ENCODE assay signal across 7 cellular contexts in genomic region chr12:66107451-66107915, GRCh38. TPM values are rescaled to one million over a fixed set of nuclear protein-coding genes. Genes with fewer than 3 reads are reported as not detected.
DNase-seq lines count a peak whose midpoint lies in the region; ATAC-seq and TF ChIP-seq lines count a peak whose summit lies in the region.

No MANE protein-coding gene starts in this region.

- no peak overlapping the region for H2AFZ ChIP-seq in OCI-LY1 (ENCODE audit: low read length)

- H3K4me1 ChIP-seq in OCI-LY1 (ENCODE audit: insufficient read depth, low read length, severe bottlenecking) (no peaks in the 10 kb centered on the region), foreskin keratinocyte (no peaks in the 10 kb centered on the region)

- H3K36me3 Mint-ChIP-seq in activated T-cell treated with anti-CD3 and anti-CD28 coated beads, Interleukin-2, amount 50 U/mL, for 24 hours (ENCODE audit: low read depth) = no peaks in the 10 kb centered on the region

- DNase-seq in GM12864 (ENCODE audit: low read depth) (peak; percentile 65), H4 (ENCODE audit: low spot score) (peak; percentile 88), KG1 (lab: John Stamatoyannopoulos, UW) (peak; percentile 83), foreskin keratinocyte (peak; percentile 76 to 91), omental fat pad (ENCODE audit: low spot score) (peak; percentile 36)
- DNase-seq in activated T-cell treated with anti-CD3 and anti-CD28 coated beads, Interleukin-2, amount 50 U/mL, for 24 hours = peak; percentile 37

- H3K27ac ChIP-seq in OCI-LY1 (ENCODE audit: low read depth, low read length, poor library complexity, severe bottlenecking) = no peak overlapping the region
- H3K27ac ChIP-seq in foreskin keratinocyte = no peak overlapping the region

- H3K9ac ChIP-seq in OCI-LY1 (ENCODE audit: low read length) = no peak overlapping the region

- no peaks in the 10 kb centered on the region for H3K36me3 ChIP-seq in OCI-LY1 (ENCODE audit: insufficient read depth, low read length)

- H3K4me1 Mint-ChIP-seq in activated T-cell treated with anti-CD3 and anti-CD28 coated beads, Interleukin-2, amount 50 U/mL, for 24 hours (ENCODE audit: low read depth) = peaks cover 2% of the 10 kb centered on the region

- no peak overlapping the region for H3K4me3 Mint-ChIP-seq in activated T-cell treated with anti-CD3 and anti-CD28 coated beads, Interleukin-2, amount 50 U/mL, for 24 hours

- H3K4me3 ChIP-seq in GM12864 (ENCODE audit: low read depth, low read length) = no peak overlapping the region
- no peak overlapping the region for H3K4me3 ChIP-seq in OCI-LY1 (ENCODE audit: low read depth, low read length, poor library complexity, severe bottlenecking)

- peak; percentile 77 for TF ChIP-seq CTCF in GM12864 (IDR thresholded peaks at IDR 0.05; ENCODE audit: low read depth, low read length, missing control alignments)
- TF ChIP-seq CTCF in OCI-LY1 (IDR thresholded peaks at IDR 0.05; ENCODE audit: low read length) = peak; percentile 66
- TF ChIP-seq CTCF in foreskin keratinocyte (conservative IDR thresholded peaks at IDR 0.05) = peak; percentile 91
- peak in 2 of 3 donors; percentile 43 to 46 for TF ChIP-seq CTCF in omental fat pad (IDR thresholded peaks at IDR 0.05)

- no peaks in the 10 kb centered on the region for H3K9me3 Mint-ChIP-seq in activated T-cell treated with anti-CD3 and anti-CD28 coated beads, Interleukin-2, amount 50 U/mL, for 24 hours

- no peak overlapping the region for H3K4me2 ChIP-seq in OCI-LY1 (ENCODE audit: low read length)

- no peaks in the 10 kb centered on the region for H3K9me2 ChIP-seq in OCI-LY1 (ENCODE audit: low read depth, low read length)

- H3F3A ChIP-seq in OCI-LY1 (ENCODE audit: insufficient read depth, low read length) = no peaks in the 10 kb centered on the region

- H3K27ac Mint-ChIP-seq in activated T-cell treated with anti-CD3 and anti-CD28 coated beads, Interleukin-2, amount 50 U/mL, for 24 hours = no peak overlapping the region

- no peaks in the 10 kb centered on the region for H3K79me2 ChIP-seq in OCI-LY1 (ENCODE audit: insufficient read depth, low read length)

- H3K27me3 Mint-ChIP-seq in activated T-cell treated with anti-CD3 and anti-CD28 coated beads, Interleukin-2, amount 50 U/mL, for 24 hours = peaks cover 27% of the 10 kb centered on the region

- no peaks in the 10 kb centered on the region for H4K20me1 ChIP-seq in OCI-LY1 (ENCODE audit: insufficient read depth, low read length)

- peak; percentile 90 for ATAC-seq in foreskin keratinocyte
- peak; percentile 92 for ATAC-seq in omental fat pad (ENCODE audit: low FRiP score)

- H3K27me3 ChIP-seq in OCI-LY1 (ENCODE audit: insufficient read depth, low read length) = no peaks in the 10 kb centered on the region
- peaks cover 2% of the 10 kb centered on the region for H3K27me3 ChIP-seq in foreskin keratinocyte

- no peaks in the 10 kb centered on the region for H3K9me3 ChIP-seq in OCI-LY1 (ENCODE audit: low read length)

RNA-seq across cellular contexts. Expression of gene LLPH, which starts 23.1 kb away (rescaled TPM):
- total RNA-seq in H4 (2014; rRNA removed; shearing (Covaris generic)) = 29.6 and 34.4 TPM in 2 replicates
- total RNA-seq in foreskin keratinocyte (41.8 and 44.9 TPM in 2 replicates), omental fat pad (10 to 100 TPM in 1 of 4 donors, 1 to 10 TPM in 3; 6.8 to 10.1 (median 7.6) TPM)
- 47.3 and 54.5 TPM in 2 replicates for polyA plus RNA-seq in foreskin keratinocyte

Comparison
In these comparisons a context has a peak if more than half of its experiments do, and no peak if none do; other contexts are left out.
1. DNase-seq: peak in every context shown above with its lines; median percentile 88 in H4; 84 in foreskin keratinocyte; 83 in KG1; 65 in GM12864; 37 in activated T-cell treated with anti-CD3 and anti-CD28 coated beads, Interleukin-2, amount 50 U/mL, for 24 hours; 36 in omental fat pad.